ENCODE assay signal across 12 cellular contexts in genomic region chrX:79065696-79066095, GRCh38.
DNase-seq lines count a peak whose midpoint lies in the region; ATAC-seq, FAIRE-seq and TF ChIP-seq lines count a peak whose summit lies in the region.
"Had no signal": no experiment of that assay in that cellular context is flagged by ENCODE, and none has a peak within 500 bp of the region (broad histone marks: within the 10 kb centered on the region; RNA-seq: fewer than 3 reads in every experiment).

No MANE protein-coding gene starts in this region.

- H3K36me3 ChIP-seq in Peyer's patch, result no peaks in the 10 kb centered on the region
- H3K36me3 ChIP-seq in H7 (replicated peaks; ENCODE audit: control insufficient read depth, insufficient read depth, low read length), result no peaks in the 10 kb centered on the region
- H3K36me3 ChIP-seq in A673 (ENCODE audit: insufficient read depth, low read length, poor library complexity, severe bottlenecking), result no peaks in the 10 kb centered on the region

- H3K27me3 Mint-ChIP-seq in activated CD4-positive, alpha-beta memory T cell treated with anti-CD3 and anti-CD28 coated beads, Interleukin-2, amount 10 ng/mL, durations not matched to agents 7 days and 5 days, result no peaks in the 10 kb centered on the region

- H3K4me3 ChIP-seq in Peyer's patch (no peak overlapping the region), H7 (ENCODE audit: insufficient read depth, low read depth, low read length) (no peak overlapping the region), A673 (ENCODE audit: low read depth, low read length, poor library complexity, severe bottlenecking) (no peak overlapping the region)
- H3K4me3 ChIP-seq: dorsolateral prefrontal cortex had no signal

- no peak overlapping the region for H3K27ac ChIP-seq in Peyer's patch
- no peak overlapping the region for H3K27ac ChIP-seq in A673 (ENCODE audit: low read depth, low read length, poor library complexity, severe bottlenecking)
- H3K27ac ChIP-seq: dorsolateral prefrontal cortex had no signal

- peak; percentile 96 for ATAC-seq in GM21447 (IDR thresholded peaks at IDR 0.05; ENCODE audit: unreplicated experiment)
- peak; percentile 96 for ATAC-seq in HG03159 (IDR thresholded peaks at IDR 0.05; ENCODE audit: unreplicated experiment)

- intact Hi-C loops in A673 (cut with micrococcal nuclease; ENCODE audit: unreplicated experiment), result no loop called here

- DNase-seq in GM18507 (ENCODE audit: extremely low spot score, insufficient read length, low read depth) (no peak), Peyer's patch (peak in 2 of 3 donors; percentile 27 to 58), H7 (no peak), DMS53 (lab: John Stamatoyannopoulos, UW) (no peak), A673 (ENCODE audit: low spot score) (no peak)
- no peak for DNase-seq in activated CD4-positive, alpha-beta memory T cell treated with anti-CD3 and anti-CD28 coated beads, Interleukin-2, amount 10 ng/mL, durations not matched to agents 7 days and 5 days
- DNase-seq: dorsolateral prefrontal cortex; glutamatergic neuron; NCI-H510A treated with DMSO at 0.1 percent for 48 hours; stimulated activated CD4-positive, alpha-beta T cell treated with anti-CD3 and anti-CD28 coated beads, Interleukin-12 subunit alpha, Interleukin-12 subunit beta, amount 100 ng/mL, for 4 hours had no signal

- CTCF ChIA-PET in activated CD4-positive, alpha-beta memory T cell treated with anti-CD3 and anti-CD28 coated beads, Interleukin-2, amount 10 ng/mL, durations not matched to agents 7 days and 5 days (lab: Charles Lee), result no interaction called here
- CTCF ChIA-PET in A673 (lab: Charles Lee), result no interaction called here

- H3K4me1 ChIP-seq in Peyer's patch (no peaks in the 10 kb centered on the region), A673 (ENCODE audit: insufficient read depth, low read length, poor library complexity, severe bottlenecking) (no peaks in the 10 kb centered on the region)

- H3K4me1 Mint-ChIP-seq in activated CD4-positive, alpha-beta memory T cell treated with anti-CD3 and anti-CD28 coated beads, Interleukin-2, amount 10 ng/mL, durations not matched to agents 7 days and 5 days, result no peaks in the 10 kb centered on the region

- peak; percentile 91 for FAIRE-seq in GM18507 (lab: Jason Lieb, UNC)

- H3K9me3 ChIP-seq in Peyer's patch (no peaks in the 10 kb centered on the region), A673 (ENCODE audit: low read depth, low read length, poor library complexity, severe bottlenecking) (peaks cover 17% of the 10 kb centered on the region)

- H3K4me3 Mint-ChIP-seq in activated CD4-positive, alpha-beta memory T cell treated with anti-CD3 and anti-CD28 coated beads, Interleukin-2, amount 10 ng/mL, durations not matched to agents 7 days and 5 days, result no peak overlapping the region

- no peaks in the 10 kb centered on the region for H3K36me3 Mint-ChIP-seq in activated CD4-positive, alpha-beta memory T cell treated with anti-CD3 and anti-CD28 coated beads, Interleukin-2, amount 10 ng/mL, durations not matched to agents 7 days and 5 days (ENCODE audit: low read depth)

- no TSS peak for BruUV-seq in A673 (replicated peaks; lab: Mats Ljungman, UMichigan)

- POLR2A ChIA-PET in activated CD4-positive, alpha-beta memory T cell treated with anti-CD3 and anti-CD28 coated beads, Interleukin-2, amount 10 ng/mL, durations not matched to agents 7 days and 5 days (lab: Charles Lee), result no interaction called here
- POLR2A ChIA-PET in A673 (lab: Charles Lee; ENCODE audit: low non-redundant PET), result no interaction called here

- H3K27ac Mint-ChIP-seq in activated CD4-positive, alpha-beta memory T cell treated with anti-CD3 and anti-CD28 coated beads, Interleukin-2, amount 10 ng/mL, durations not matched to agents 7 days and 5 days, result no peak overlapping the region

- peaks cover 3% of the 10 kb centered on the region for H3K9me3 Mint-ChIP-seq in activated CD4-positive, alpha-beta memory T cell treated with anti-CD3 and anti-CD28 coated beads, Interleukin-2, amount 10 ng/mL, durations not matched to agents 7 days and 5 days

- H3K27me3 ChIP-seq in Peyer's patch (no peaks in the 10 kb centered on the region), H7 (ENCODE audit: control insufficient read depth, insufficient read depth, low read length) (no peaks in the 10 kb centered on the region), A673 (replicated peaks; ENCODE audit: insufficient read depth, low read depth, low read length, poor library complexity) (no peaks in the 10 kb centered on the region)

- TF ChIP-seq POLR2A in Peyer's patch (IDR thresholded peaks at IDR 0.05), result no peak

- TF ChIP-seq CTCF in Peyer's patch (IDR thresholded peaks at IDR 0.05) (no peak), A673 (conservative IDR thresholded peaks at IDR 0.05; ENCODE audit: low read depth, low read length) (no peak)

Comparison
In these comparisons a context has a peak if more than half of its experiments do, and no peak if none do; other contexts are left out.
1. DNase-seq: peak in Peyer's patch (2 of 3); none in GM18507 (single experiment), H7 (single experiment), activated CD4-positive, alpha-beta memory T cell treated with anti-CD3 and anti-CD28 coated beads, Interleukin-2, amount 10 ng/mL, durations not matched to agents 7 days and 5 days (single experiment), DMS53 (single experiment) and A673 (single experiment).